Comparison of ENCODE assay signal across 9 cellular contexts in the genomic region with DNA sequence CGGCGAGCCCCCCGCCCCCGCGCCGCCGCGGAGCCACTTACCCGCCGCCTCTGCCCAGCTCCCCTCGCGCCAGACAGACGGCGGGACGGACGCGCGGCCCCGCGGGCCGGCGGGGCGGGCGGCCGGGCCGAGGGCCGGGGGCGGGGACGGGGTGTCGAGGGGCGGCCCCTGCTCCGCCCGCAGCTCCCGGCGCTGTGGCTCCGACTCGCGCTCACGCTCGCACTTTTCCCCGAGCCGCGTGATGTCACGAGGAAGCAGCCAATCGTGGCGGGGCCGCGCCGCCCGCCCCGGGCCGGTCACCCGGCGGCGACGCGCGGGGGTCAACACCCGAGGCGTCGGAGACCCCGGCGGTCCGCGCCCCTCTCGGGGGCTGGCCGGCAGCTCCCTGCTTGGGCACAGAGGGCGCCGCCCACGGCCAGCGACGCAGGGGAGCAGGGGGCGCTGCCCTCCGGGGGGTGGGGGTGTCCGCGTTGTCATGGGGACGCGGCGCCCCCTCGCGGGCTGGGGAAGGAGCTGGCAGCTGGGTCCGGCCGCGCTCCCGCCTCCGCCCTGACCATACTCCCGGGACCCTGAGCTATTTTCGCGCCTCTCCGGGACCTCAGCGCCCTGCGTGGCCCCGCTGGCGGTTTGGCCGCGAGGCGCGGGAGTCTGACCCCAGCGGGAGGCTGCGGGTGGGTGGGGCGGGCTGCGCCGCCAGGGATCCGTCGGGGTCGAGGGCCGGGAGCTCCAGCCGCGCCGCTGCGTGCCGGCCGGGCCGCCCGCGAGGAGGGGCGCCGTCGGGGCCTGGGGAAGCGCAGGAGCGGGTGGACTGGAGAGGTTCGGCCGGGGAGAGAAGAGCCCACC. TPM values are rescaled to one million over a fixed set of nuclear protein-coding genes. Genes with fewer than 3 reads are reported as not detected.
A peak's percentile ranks its signal among the peaks of the same experiment; 100 is the strongest.
DNase-seq lines count a peak whose midpoint lies in the region; ATAC-seq, FAIRE-seq and TF ChIP-seq lines count a peak whose summit lies in the region.
"Had no signal": no experiment of that assay in that cellular context is flagged by ENCODE, and none has a peak within 500 bp of the region (broad histone marks: within the 10 kb centered on the region; RNA-seq: fewer than 3 reads in every experiment).

TSS of gene CHRM4 (minus strand) at position 199 of the 843 bp plus-strand sequence. CDS start 5,219 bp downstream, outside the sequence.

- no peak for FAIRE-seq in frontal cortex (lab: Jason Lieb, UNC)

- peak; percentile 39 for TF ChIP-seq CTCF in cardiac muscle cell (IDR thresholded peaks at IDR 0.05; ENCODE audit: low read depth, low read length)
- TF ChIP-seq CTCF in psoas muscle (IDR thresholded peaks at IDR 0.05): no peak

- DNase-seq in cardiac muscle cell (ENCODE audit: low read depth in 1 of 2, low spot score in 1 of 2): peak; percentile 52 to 79
- no peak for DNase-seq in Right ventricle myocardium superior
- DNase-seq in Jurkat, Clone E6-1 (ENCODE audit: low read depth, low spot score): no peak
- DNase-seq in UCSD-AML1 (lab: John Stamatoyannopoulos, UW; ENCODE audit: unreplicated experiment): peak; percentile 63
- DNase-seq in frontal cortex (ENCODE audit: low spot score in 2 of 2): peak; percentile 74 to 75
- DNase-seq in psoas muscle: no peak
- DNase-seq in HT-29 (ENCODE audit: low spot score): no peak

- no peaks in the 10 kb centered on the region for H3K9me3 ChIP-seq in cardiac muscle cell (ENCODE audit: low read depth)
- no peaks in the 10 kb centered on the region for H3K9me3 ChIP-seq in psoas muscle

- WGBS in psoas muscle, 3 donors: 1% methylated on average over 43 to 123 of the region's 123 CpGs

- no peak within 1 kb of the TSS for H3K27ac ChIP-seq in cardiac muscle cell
- no peak within 1 kb of the TSS for H3K27ac ChIP-seq in psoas muscle

- intact Hi-C loops in Right ventricle myocardium superior (cut with DNase I): no loop called here
- intact Hi-C loops in psoas muscle (cut with DNase I): loop anchor here (5.0 to 10.0 kb wide), 2 partner anchors 223 to 226 kb away; partner anchors contain the start of genes ATG13 (in 2 of the 2) and HARBI1 (in 2 of the 2)

- H3K4me3 ChIP-seq in cardiac muscle cell (peak within 1 kb of the TSS; percentile 38), psoas muscle (peak within 1 kb of the TSS; percentile 56)
- H3K4me3 ChIP-seq in Jurkat, Clone E6-1 (ENCODE audit: low read length): peak within 1 kb of the TSS; percentile 33
- H3K4me3 ChIP-seq: lung had no signal

- H3K4me1 ChIP-seq in cardiac muscle cell (ENCODE audit: low read depth) (peaks cover 22% of the 10 kb centered on the region), psoas muscle (peaks cover 21% of the 10 kb centered on the region)

- H3K27me3 ChIP-seq in cardiac muscle cell (peaks cover 20% of the 10 kb centered on the region), psoas muscle (ENCODE audit: insufficient read depth in 3 of 3, low read length in 2 of 3) (peaks cover 0 to 50% (median 14%) of the 10 kb centered on the region in 3 donors)

- no peak for ATAC-seq in Right ventricle myocardium superior (ENCODE audit: poor library complexity)
- no peak for ATAC-seq in psoas muscle
- ATAC-seq in HG03571 (IDR thresholded peaks at IDR 0.05; ENCODE audit: unreplicated experiment): no peak

- no peaks in the 10 kb centered on the region for H3K36me3 ChIP-seq in cardiac muscle cell
- H3K36me3 ChIP-seq in psoas muscle (ENCODE audit: insufficient read depth in 1 of 2, low read depth in 1 of 2): peaks cover 0 to 12% of the 10 kb centered on the region in 2 donors

RNA-seq across cellular contexts. Expression of gene CHRM4, which starts in this region (rescaled TPM):
- total RNA-seq in cardiac muscle cell: 0.51 and 0.56 TPM in 2 replicates
- not detected in 2 replicates for polyA plus RNA-seq in cardiac muscle cell
- not detected for total RNA-seq in Right ventricle myocardium superior
- not detected for polyA plus RNA-seq in Jurkat, Clone E6-1 (2012; ENCODE audit: insufficient read depth, insufficient read length)
- total RNA-seq in frontal cortex: 6.1 TPM
- total RNA-seq in psoas muscle: not detected
- not detected for polyA plus RNA-seq in psoas muscle
- 0.05 and 0.70 TPM in 2 replicates for total RNA-seq in HT-29 (2014; rRNA removed; shearing (Covaris generic))

Comparison
In these comparisons a context has a peak if more than half of its experiments do, and no peak if none do; other contexts are left out.
1. Peak in DNase-seq and H3K4me3 ChIP-seq in cardiac muscle cell; RNA of the gene not detected or under 1 TPM.
2. DNase-seq: peak in UCSD-AML1 (single experiment) and frontal cortex (2 of 2); none in Right ventricle myocardium superior (single experiment), Jurkat, Clone E6-1 (single experiment), psoas muscle (0 of 2) and HT-29 (single experiment).
3. Peak in every context shown above with its lines, with median percentiles within 50 percentile points of each other: H3K4me3 ChIP-seq.